Comparison of ENCODE assay signal across 23 cellular contexts in genomic region chr22:37165066-37165465, GRCh38. TPM values are rescaled to one million over a fixed set of nuclear protein-coding genes. Genes with fewer than 3 reads are reported as not detected.
DNase-seq lines count a peak whose midpoint lies in the region; ATAC-seq lines count a peak whose summit lies in the region.
"Had no signal": no experiment of that assay in that cellular context is flagged by ENCODE, and none has a peak within 500 bp of the region (broad histone marks: within the 10 kb centered on the region; RNA-seq: fewer than 3 reads in every experiment).

No MANE protein-coding gene starts in this region.

- POLR2A ChIA-PET in CD8-positive, alpha-beta memory T cell (lab: Charles Lee), result interaction anchor here (0.6 to 3.1 kb wide), 2 partner anchors 15 to 34 kb away, joined by 4 to 29 read pairs; partner anchors contain the start of gene IL2RB
- POLR2A ChIA-PET in naive thymus-derived CD8-positive, alpha-beta T cell (lab: Charles Lee), result interaction anchor here (1.7 to 4.4 kb wide), 7 partner anchors 10 to 65 kb away, joined by 4 to 65 read pairs (median 30); partner anchors contain the start of gene IL2RB

- peaks cover 97% of the 10 kb centered on the region for H3K4me1 Mint-ChIP-seq in activated T-cell treated with anti-CD3 and anti-CD28 coated beads, Interleukin-2, amount 50 U/mL, for 24 hours (ENCODE audit: low read depth)
- H3K4me1 Mint-ChIP-seq in CD8-positive, alpha-beta memory T cell, result peaks cover 91 to 97% (median 96%) of the 10 kb centered on the region in 3 donors
- H3K4me1 Mint-ChIP-seq in activated T-helper 17 cell treated with anti-CD3 and anti-CD28 coated beads, Interleukin-2, amount 50 U/mL, for 72 hours, result peaks cover 43% of the 10 kb centered on the region
- peaks cover 42 to 91% (median 82%) of the 10 kb centered on the region in 4 donors for H3K4me1 Mint-ChIP-seq in naive thymus-derived CD8-positive, alpha-beta T cell

- H3K4me3 Mint-ChIP-seq in activated T-cell treated with anti-CD3 and anti-CD28 coated beads, Interleukin-2, amount 50 U/mL, for 24 hours, result peak overlapping the region; percentile 2
- H3K4me3 Mint-ChIP-seq in CD8-positive, alpha-beta memory T cell, result peak overlapping the region in 6 of 7 donors; percentile 33 to 86 (median 70)
- H3K4me3 Mint-ChIP-seq in activated T-helper 17 cell treated with anti-CD3 and anti-CD28 coated beads, Interleukin-2, amount 50 U/mL, for 72 hours, result peak overlapping the region; percentile 69
- H3K4me3 Mint-ChIP-seq in naive thymus-derived CD8-positive, alpha-beta T cell, result peak overlapping the region in 6 of 10 donors; percentile 19 to 60 (median 49)
- H3K4me3 Mint-ChIP-seq: neural crest cell, WTC11 had no signal

- H3K27me3 Mint-ChIP-seq in activated T-cell treated with anti-CD3 and anti-CD28 coated beads, Interleukin-2, amount 50 U/mL, for 24 hours, result no peaks in the 10 kb centered on the region
- H3K27me3 Mint-ChIP-seq in CD8-positive, alpha-beta memory T cell, result peaks cover 0 to 3% of the 10 kb centered on the region in 2 donors
- no peaks in the 10 kb centered on the region for H3K27me3 Mint-ChIP-seq in activated T-helper 17 cell treated with anti-CD3 and anti-CD28 coated beads, Interleukin-2, amount 50 U/mL, for 72 hours
- no peaks in the 10 kb centered on the region for H3K27me3 Mint-ChIP-seq in naive thymus-derived CD8-positive, alpha-beta T cell

- no peak for DNase-seq in activated T-cell treated with anti-CD3 and anti-CD28 coated beads, Interleukin-2, amount 50 U/mL, for 24 hours
- DNase-seq in activated T-cell treated with anti-CD3 and anti-CD28 coated beads for 4 hours (no peak), substantia nigra (lab: John Stamatoyannopoulos, UW) (no peak), HuH-7.5 (ENCODE audit: low spot score) (no peak)
- DNase-seq in CD8-positive, alpha-beta memory T cell, result no peak
- peak in 1 of 10 donors; percentile 9 for DNase-seq in naive thymus-derived CD8-positive, alpha-beta T cell
- DNase-seq: ACHN; activated CD8-positive, alpha-beta memory T cell treated with anti-CD3 and anti-CD28 coated beads, Interleukin-2, amount 50 U/mL, for 48 hours; DMS153; dorsolateral prefrontal cortex; foreskin keratinocyte; GF-D8; NCI-H748 treated with DMSO at 0.1 percent for 48 hours; stimulated activated CD8-positive, alpha-beta memory T cell treated with anti-CD3 and anti-CD28 coated beads, Interleukin-4, amount 100 ng/mL, for 48 hours had no signal

- H3K27ac Mint-ChIP-seq in activated T-cell treated with anti-CD3 and anti-CD28 coated beads, Interleukin-2, amount 50 U/mL, for 24 hours, result peak overlapping the region; percentile 96
- peak overlapping the region; percentile 87 to 99 (median 96) for H3K27ac Mint-ChIP-seq in CD8-positive, alpha-beta memory T cell
- H3K27ac Mint-ChIP-seq in activated T-helper 17 cell treated with anti-CD3 and anti-CD28 coated beads, Interleukin-2, amount 50 U/mL, for 72 hours, result peak overlapping the region; percentile 92
- H3K27ac Mint-ChIP-seq in naive thymus-derived CD8-positive, alpha-beta T cell, result peak overlapping the region in 9 of 10 donors; percentile 81 to 96 (median 92)
- H3K27ac Mint-ChIP-seq: WTC11 had no signal

- no peak overlapping the region for H3K27ac ChIP-seq in CD8-positive, alpha-beta memory T cell (ENCODE audit: low read depth, low read length)
- H3K27ac ChIP-seq in substantia nigra (ENCODE audit: low read depth, low read length, poor library complexity, severe bottlenecking), result no peak overlapping the region
- H3K27ac ChIP-seq: C4-2B, dorsolateral prefrontal cortex, foreskin keratinocyte, thoracic aorta had no signal

- H3K4me1 ChIP-seq in CD8-positive, alpha-beta memory T cell (ENCODE audit: insufficient read depth, low read length), result peaks cover 91% of the 10 kb centered on the region
- H3K4me1 ChIP-seq: foreskin keratinocyte had no signal

- no peaks in the 10 kb centered on the region for H3K9me3 ChIP-seq in CD8-positive, alpha-beta memory T cell (ENCODE audit: low read length)

- CTCF ChIA-PET in CD8-positive, alpha-beta memory T cell (lab: Charles Lee), result interaction anchor here (1.2 to 9.6 kb wide), 9 partner anchors 13 to 96 kb away, joined by 4 to 127 read pairs (median 17); partner anchors contain the start of genes IL2RB and RAC2

- H3K4me3 ChIP-seq in CD8-positive, alpha-beta memory T cell (ENCODE audit: low read length), result no peak overlapping the region
- H3K4me3 ChIP-seq: dorsolateral prefrontal cortex, thoracic aorta had no signal

- H3K27me3 ChIP-seq in CD8-positive, alpha-beta memory T cell (ENCODE audit: insufficient read depth, low read length, poor library complexity, severe bottlenecking), result no peaks in the 10 kb centered on the region
- H3K27me3 ChIP-seq: dorsolateral prefrontal cortex, foreskin keratinocyte had no signal

- H3K36me3 ChIP-seq in CD8-positive, alpha-beta memory T cell (ENCODE audit: insufficient read depth, low read length), result no peaks in the 10 kb centered on the region
- H3K36me3 ChIP-seq: thoracic aorta had no signal

- no peak for ATAC-seq in activated T-helper 17 cell treated with anti-CD3 and anti-CD28 coated beads, Interleukin-2, amount 50 U/mL, for 72 hours (replicated peaks)
- no peak for ATAC-seq in naive thymus-derived CD8-positive, alpha-beta T cell
- ATAC-seq in GM19397 (IDR thresholded peaks at IDR 0.05; ENCODE audit: unreplicated experiment), result no peak
- ATAC-seq: foreskin keratinocyte, WTC11 had no signal

- H3K36me3 Mint-ChIP-seq in activated T-cell treated with anti-CD3 and anti-CD28 coated beads, Interleukin-2, amount 50 U/mL, for 24 hours (ENCODE audit: low read depth), result peaks cover 5% of the 10 kb centered on the region
- peaks cover 0 to 18% (median 3%) of the 10 kb centered on the region in 3 donors for H3K36me3 Mint-ChIP-seq in CD8-positive, alpha-beta memory T cell
- H3K36me3 Mint-ChIP-seq in activated T-helper 17 cell treated with anti-CD3 and anti-CD28 coated beads, Interleukin-2, amount 50 U/mL, for 72 hours (ENCODE audit: low read depth), result peaks cover 13% of the 10 kb centered on the region
- H3K36me3 Mint-ChIP-seq in naive thymus-derived CD8-positive, alpha-beta T cell, result no peaks in the 10 kb centered on the region
- H3K36me3 Mint-ChIP-seq: WTC11 had no signal

- peaks cover 4% of the 10 kb centered on the region for H3K9me3 Mint-ChIP-seq in activated T-cell treated with anti-CD3 and anti-CD28 coated beads, Interleukin-2, amount 50 U/mL, for 24 hours
- H3K9me3 Mint-ChIP-seq in CD8-positive, alpha-beta memory T cell, result no peaks in the 10 kb centered on the region
- H3K9me3 Mint-ChIP-seq in activated T-helper 17 cell treated with anti-CD3 and anti-CD28 coated beads, Interleukin-2, amount 50 U/mL, for 72 hours, result no peaks in the 10 kb centered on the region
- no peaks in the 10 kb centered on the region for H3K9me3 Mint-ChIP-seq in naive thymus-derived CD8-positive, alpha-beta T cell
- H3K9me3 Mint-ChIP-seq: neural crest cell had no signal

RNA-seq across cellular contexts. Expression of gene IL2RB, which starts 15.3 kb away (rescaled TPM):
- total RNA-seq in CD8-positive, alpha-beta memory T cell, result 100 to 1,000 TPM; 238 to 243 TPM
- polyA plus RNA-seq in CD8-positive, alpha-beta memory T cell, result 459 TPM
- 100 to 1,000 TPM; 425 to 498 TPM for total RNA-seq in activated T-helper 17 cell treated with anti-CD3 and anti-CD28 coated beads, Interleukin-2, amount 50 U/mL, for 72 hours
- total RNA-seq in naive thymus-derived CD8-positive, alpha-beta T cell, result 10 to 100 TPM; 31.1 to 34.2 TPM
- 100 to 1,000 TPM in 1 of 3 donors, 10 to 100 TPM in 2; 74.9 to 113 (median 81.1) TPM for polyA plus RNA-seq in naive thymus-derived CD8-positive, alpha-beta T cell

RNA-seq across cellular contexts. Expression of gene C1QTNF6, which starts 23.0 kb away (rescaled TPM):
- 1 to 10 TPM; 3.6 to 4.3 TPM for total RNA-seq in CD8-positive, alpha-beta memory T cell
- 1.8 TPM for polyA plus RNA-seq in CD8-positive, alpha-beta memory T cell
- total RNA-seq in activated T-helper 17 cell treated with anti-CD3 and anti-CD28 coated beads, Interleukin-2, amount 50 U/mL, for 72 hours, result 10 to 100 TPM in 1 of 2 donors, 1 to 10 TPM in 1; 5.0 to 16.3 TPM
- total RNA-seq in naive thymus-derived CD8-positive, alpha-beta T cell, result 10 to 100 TPM; 24.6 to 25.7 TPM
- polyA plus RNA-seq in naive thymus-derived CD8-positive, alpha-beta T cell, result 1 to 10 TPM in 2 of 3 donors, under 1 TPM in 1; 0.68 to 4.0 (median 1.7) TPM

RNA-seq across cellular contexts. Expression of gene SSTR3, which starts 47.2 kb away (rescaled TPM):
- under 1 TPM; 0.24 to 0.62 TPM for total RNA-seq in CD8-positive, alpha-beta memory T cell
- 0.59 TPM for polyA plus RNA-seq in CD8-positive, alpha-beta memory T cell
- 10 to 100 TPM in 1 of 2 donors, 1 to 10 TPM in 1; 2.6 to 16.2 TPM for total RNA-seq in activated T-helper 17 cell treated with anti-CD3 and anti-CD28 coated beads, Interleukin-2, amount 50 U/mL, for 72 hours
- total RNA-seq in naive thymus-derived CD8-positive, alpha-beta T cell, result 10 to 100 TPM; 13.5 to 13.7 TPM
- 1 to 10 TPM; 2.9 to 7.3 (median 4.2) TPM for polyA plus RNA-seq in naive thymus-derived CD8-positive, alpha-beta T cell
- total RNA-seq: epithelial cell of proximal tubule, foreskin keratinocyte, kidney epithelial cell, mesenteric fat pad, thoracic aorta had no signal
- polyA plus RNA-seq: foreskin keratinocyte had no signal

RNA-seq across cellular contexts. Expression of gene TMPRSS6, which starts 55.6 kb away (rescaled TPM):
- under 1 TPM; 0.42 to 0.68 TPM for total RNA-seq in CD8-positive, alpha-beta memory T cell
- polyA plus RNA-seq in CD8-positive, alpha-beta memory T cell, result 0.16 TPM
- total RNA-seq in activated T-helper 17 cell treated with anti-CD3 and anti-CD28 coated beads, Interleukin-2, amount 50 U/mL, for 72 hours, result 100 to 1,000 TPM in 1 of 2 donors, 10 to 100 TPM in 1; 86.6 to 343 TPM
- under 1 TPM; 0.27 to 0.36 TPM for total RNA-seq in naive thymus-derived CD8-positive, alpha-beta T cell
- polyA plus RNA-seq in naive thymus-derived CD8-positive, alpha-beta T cell, result under 1 TPM; 0.05 to 0.09 (median 0.06) TPM
- total RNA-seq: dorsolateral prefrontal cortex, epithelial cell of proximal tubule, foreskin keratinocyte, kidney epithelial cell, mesenteric fat pad, neural crest cell, thoracic aorta had no signal
- polyA plus RNA-seq: foreskin keratinocyte had no signal

Comparison
In these comparisons a context has a peak if more than half of its experiments do, and no peak if none do; other contexts are left out.
1. H3K4me3 Mint-ChIP-seq: peak in every context shown above with its lines; median percentile 70 in CD8-positive, alpha-beta memory T cell; 69 in activated T-helper 17 cell treated with anti-CD3 and anti-CD28 coated beads, Interleukin-2, amount 50 U/mL, for 72 hours; 49 in naive thymus-derived CD8-positive, alpha-beta T cell; 2 in activated T-cell treated with anti-CD3 and anti-CD28 coated beads, Interleukin-2, amount 50 U/mL, for 24 hours.
2. RNA of gene IL2RB, which starts 15.3 kb away (total RNA-seq): 425 to 498 TPM in activated T-helper 17 cell treated with anti-CD3 and anti-CD28 coated beads, Interleukin-2, amount 50 U/mL, for 72 hours and 238 to 243 TPM in CD8-positive, alpha-beta memory T cell; 31.1 to 34.2 TPM in naive thymus-derived CD8-positive, alpha-beta T cell; every median in the first group is over 4 times any median in the second.
3. Peak in every context shown above with its lines, with median percentiles within 50 percentile points of each other: H3K27ac Mint-ChIP-seq.